Comparison of ENCODE assay signal across 16 cellular contexts in genomic region chr10:28938745-28939144, GRCh38.
DNase-seq lines count a peak whose midpoint lies in the region; ATAC-seq, FAIRE-seq and TF ChIP-seq lines count a peak whose summit lies in the region.
"Had no signal": no experiment of that assay in that cellular context is flagged by ENCODE, and none has a peak within 500 bp of the region (broad histone marks: within the 10 kb centered on the region; RNA-seq: fewer than 3 reads in every experiment).

No MANE protein-coding gene starts in this region.

- TF ChIP-seq CTCF in astrocyte (IDR thresholded peaks at IDR 0.05; ENCODE audit: insufficient read depth, low read depth, low read length) (no peak), nephron (IDR thresholded peaks at IDR 0.05; ENCODE audit: unreplicated experiment in 3 of 3) (no peak)

- H4K20me1 ChIP-seq in astrocyte (ENCODE audit: insufficient read depth, low read length), result no peaks in the 10 kb centered on the region

- H3K4me3 ChIP-seq in MG63, result no peak overlapping the region
- H3K4me3 ChIP-seq in astrocyte (ENCODE audit: insufficient read depth, low read depth, low read length), result no peak overlapping the region
- H3K4me3 ChIP-seq: left lung, skin epidermis had no signal

- H2AFZ ChIP-seq in astrocyte (ENCODE audit: low read depth, low read length), result no peak overlapping the region

- H3K4me3 Mint-ChIP-seq in astrocyte (ENCODE audit: unreplicated experiment), result no peak overlapping the region
- H3K4me3 Mint-ChIP-seq in nephron, result no peak overlapping the region
- no peak overlapping the region for H3K4me3 Mint-ChIP-seq in activated naive CD8-positive, alpha-beta T cell treated with anti-CD3 and anti-CD28 coated beads, Interleukin-2, amount 50 U/mL, for 24 hours
- H3K4me3 Mint-ChIP-seq: B cell had no signal

- H3K27me3 ChIP-seq in MG63, result no peaks in the 10 kb centered on the region
- H3K27me3 ChIP-seq in astrocyte (ENCODE audit: insufficient read depth, low read length), result no peaks in the 10 kb centered on the region
- H3K27me3 ChIP-seq: left lung had no signal

- H3K27me3 Mint-ChIP-seq in astrocyte (ENCODE audit: low read depth, unreplicated experiment) (no peaks in the 10 kb centered on the region), nephron (ENCODE audit: low read depth) (peaks cover 8% of the 10 kb centered on the region)
- H3K27me3 Mint-ChIP-seq in activated naive CD8-positive, alpha-beta T cell treated with anti-CD3 and anti-CD28 coated beads, Interleukin-2, amount 50 U/mL, for 24 hours, result no peaks in the 10 kb centered on the region
- H3K27me3 Mint-ChIP-seq: B cell had no signal

- DNase-seq in EH (ENCODE audit: low read depth) (peak; percentile 40), MG63 (peak; percentile 24), astrocyte (ENCODE audit: low read depth) (peak; percentile 39), NCI-H510A (lab: John Stamatoyannopoulos, UW) (no peak), inferior parietal cortex (ENCODE audit: extremely low spot score) (no peak)
- no peak for DNase-seq in activated naive CD8-positive, alpha-beta T cell treated with anti-CD3 and anti-CD28 coated beads, Interleukin-2, amount 50 U/mL, for 24 hours
- DNase-seq: foreskin fibroblast, GF-D8, T-helper 2 cell had no signal

- FAIRE-seq in astrocyte (lab: Jason Lieb, UNC), result no peak
- FAIRE-seq: GM12891 had no signal

- H3K9me3 Mint-ChIP-seq in astrocyte (ENCODE audit: unreplicated experiment) (peaks cover 4% of the 10 kb centered on the region), nephron (peaks cover 5% of the 10 kb centered on the region)
- no peaks in the 10 kb centered on the region for H3K9me3 Mint-ChIP-seq in activated naive CD8-positive, alpha-beta T cell treated with anti-CD3 and anti-CD28 coated beads, Interleukin-2, amount 50 U/mL, for 24 hours
- H3K9me3 Mint-ChIP-seq: activated T-helper 2 cell treated with anti-CD3 and anti-CD28 coated beads, Interferon-gamma antibody, Interleukin-2, Interleukin-4, amounts not matched to agents 10 μg/mL and 5 μg/mL and 100 μg/mL, durations not matched to agents 14 hours and 24 hours and 36 hours had no signal

- no peaks in the 10 kb centered on the region for H3K9me3 ChIP-seq in MG63
- H3K9me3 ChIP-seq in astrocyte (ENCODE audit: insufficient read depth, low read depth, low read length), result no peaks in the 10 kb centered on the region
- H3K9me3 ChIP-seq: left lung had no signal

- no peaks in the 10 kb centered on the region for H3K79me2 ChIP-seq in astrocyte (ENCODE audit: insufficient read depth, low read length)

- no peak overlapping the region for H3K27ac ChIP-seq in astrocyte (ENCODE audit: low read depth, low read length)
- H3K27ac ChIP-seq: left lung, skin epidermis had no signal

- H3K4me1 Mint-ChIP-seq in astrocyte (ENCODE audit: low read depth, unreplicated experiment), result peaks cover 3% of the 10 kb centered on the region
- H3K4me1 Mint-ChIP-seq in nephron, result peaks cover 42% of the 10 kb centered on the region
- H3K4me1 Mint-ChIP-seq in activated naive CD8-positive, alpha-beta T cell treated with anti-CD3 and anti-CD28 coated beads, Interleukin-2, amount 50 U/mL, for 24 hours, result no peaks in the 10 kb centered on the region
- H3K4me1 Mint-ChIP-seq: B cell had no signal

- no peaks in the 10 kb centered on the region for H3K36me3 Mint-ChIP-seq in astrocyte (ENCODE audit: low read depth, unreplicated experiment)
- no peaks in the 10 kb centered on the region for H3K36me3 Mint-ChIP-seq in nephron (ENCODE audit: low read depth)
- H3K36me3 Mint-ChIP-seq in activated naive CD8-positive, alpha-beta T cell treated with anti-CD3 and anti-CD28 coated beads, Interleukin-2, amount 50 U/mL, for 24 hours (ENCODE audit: low read depth), result no peaks in the 10 kb centered on the region

- H3K27ac Mint-ChIP-seq in astrocyte (ENCODE audit: unreplicated experiment), result no peak overlapping the region
- H3K27ac Mint-ChIP-seq in nephron, result peak overlapping the region in 2 of 3 experiments; percentile 37 to 76
- no peak overlapping the region for H3K27ac Mint-ChIP-seq in activated naive CD8-positive, alpha-beta T cell treated with anti-CD3 and anti-CD28 coated beads, Interleukin-2, amount 50 U/mL, for 24 hours
- H3K27ac Mint-ChIP-seq: activated T-helper 2 cell treated with anti-CD3 and anti-CD28 coated beads, Interferon-gamma antibody, Interleukin-2, Interleukin-4, amounts not matched to agents 10 μg/mL and 5 μg/mL and 100 μg/mL, durations not matched to agents 14 hours and 24 hours and 36 hours; B cell had no signal

- H3K36me3 ChIP-seq in MG63 (no peaks in the 10 kb centered on the region), astrocyte (ENCODE audit: insufficient read depth, low read length) (no peaks in the 10 kb centered on the region)
- H3K36me3 ChIP-seq: left lung had no signal

- H3K9ac ChIP-seq in astrocyte (ENCODE audit: low read length), result no peak overlapping the region

- no peak for ATAC-seq in activated naive CD8-positive, alpha-beta T cell treated with anti-CD3 and anti-CD28 coated beads, Interleukin-2, amount 50 U/mL, for 24 hours
- no peak for ATAC-seq in HG02623 (IDR thresholded peaks at IDR 0.05; ENCODE audit: unreplicated experiment)

- H3K4me1 ChIP-seq in astrocyte (ENCODE audit: insufficient read depth, low read length), result peaks cover 15% of the 10 kb centered on the region

- H3K4me2 ChIP-seq in astrocyte (ENCODE audit: low read length), result no peak overlapping the region

Comparison
In these comparisons a context has a peak if more than half of its experiments do, and no peak if none do; other contexts are left out.
1. DNase-seq: peak in EH (single experiment), MG63 (single experiment) and astrocyte (single experiment); none in NCI-H510A (single experiment), activated naive CD8-positive, alpha-beta T cell treated with anti-CD3 and anti-CD28 coated beads, Interleukin-2, amount 50 U/mL, for 24 hours (single experiment) and inferior parietal cortex (single experiment).
2. H3K27ac Mint-ChIP-seq: peak in nephron (2 of 3); none in astrocyte (single experiment) and activated naive CD8-positive, alpha-beta T cell treated with anti-CD3 and anti-CD28 coated beads, Interleukin-2, amount 50 U/mL, for 24 hours (single experiment).